30 cellular contexts compared by ENCODE assay signal in genomic region chr17:5763595-5763994, GRCh38.
"Had no signal": no experiment of that assay in that cellular context is flagged by ENCODE, and none has a peak within 500 bp of the region (broad histone marks: within the 10 kb centered on the region; RNA-seq: fewer than 3 reads in every experiment).

No MANE protein-coding gene starts in this region.

- H3K4me3 Mint-ChIP-seq: naive thymus-derived CD8-positive, alpha-beta T cell; natural killer cell treated with Interleukin-12 subunit alpha and Interleukin-12 subunit beta and Interleukin-15 and Interleukin-18, amount 100 ng/mL, for 72 hours; nephron progenitor cell; neural crest cell; stimulated activated memory B cell treated with anti-CD40 and anti-IgM and Interleukin-4, amounts not matched to agents 10 μg/mL and 1 μg/mL and 100 μg/mL, for 72 hours; stimulated activated naive CD8-positive, alpha-beta T cell treated with anti-CD3 and anti-CD28 coated beads, Interleukin-15, amount 100 ng/mL, for 72 hours; type B pancreatic cell had no signal

- H3K9me3 Mint-ChIP-seq: naive thymus-derived CD8-positive, alpha-beta T cell; natural killer cell treated with Interleukin-12 subunit alpha and Interleukin-12 subunit beta and Interleukin-15 and Interleukin-18, amount 100 ng/mL, for 72 hours; nephron progenitor cell; neural crest cell; stimulated activated naive CD8-positive, alpha-beta T cell treated with anti-CD3 and anti-CD28 coated beads, Interleukin-15, amount 100 ng/mL, for 72 hours; type B pancreatic cell had no signal

- H3K9ac ChIP-seq: parathyroid adenoma had no signal

- H3K36me3 Mint-ChIP-seq: naive thymus-derived CD8-positive, alpha-beta T cell; natural killer cell treated with Interleukin-12 subunit alpha and Interleukin-12 subunit beta and Interleukin-15 and Interleukin-18, amount 100 ng/mL, for 72 hours; stimulated activated memory B cell treated with anti-CD40 and anti-IgM and Interleukin-4, amounts not matched to agents 10 μg/mL and 1 μg/mL and 100 μg/mL, for 72 hours; type B pancreatic cell had no signal

- ATAC-seq: naive thymus-derived CD8-positive, alpha-beta T cell; psoas muscle; right cardiac atrium; stimulated activated memory B cell treated with anti-CD40 and anti-IgM and Interleukin-4, amounts not matched to agents 10 μg/mL and 1 μg/mL and 100 μg/mL, for 72 hours; stimulated activated naive CD8-positive, alpha-beta T cell treated with anti-CD3 and anti-CD28 coated beads, Interleukin-15, amount 100 ng/mL, for 72 hours; stimulated activated naive CD8-positive, alpha-beta T cell treated with anti-CD3 and anti-CD28 coated beads, Interleukin-15, Interleukin-2, amounts not matched to agents 100 U/mL and 50 U/mL, for 24 hours; upper lobe of right lung had no signal

- DNase-seq: naive thymus-derived CD8-positive, alpha-beta T cell; nephron progenitor cell; occipital lobe; ovary; posterior cingulate gyrus; psoas muscle; right cardiac atrium; right lobe of liver; sigmoid colon; small intestine; stimulated activated CD4-positive, alpha-beta T cell treated with anti-CD3 and anti-CD28 coated beads, Interleukin-15, amount 100 ng/mL, for 24 hours; stimulated activated CD4-positive, alpha-beta T cell treated with anti-CD3 and anti-CD28 coated beads, Interleukin-4, amount 100 ng/mL, for 1 hour; stimulated activated CD4-positive, alpha-beta T cell treated with anti-CD3 and anti-CD28 coated beads, Interleukin-4, amount 100 ng/mL, for 4 hours; stimulated activated CD8-positive, alpha-beta memory T cell treated with anti-CD3 and anti-CD28 coated beads, Interleukin-4, amount 100 ng/mL, for 48 hours; stimulated activated naive CD4-positive, alpha-beta T cell; stimulated activated naive CD8-positive, alpha-beta T cell treated with anti-CD3 and anti-CD28 coated beads, Interleukin-15, amount 100 ng/mL, for 72 hours; stimulated activated naive CD8-positive, alpha-beta T cell treated with anti-CD3 and anti-CD28 coated beads, Interleukin-15, Interleukin-2, amounts not matched to agents 100 U/mL and 50 U/mL, for 24 hours; substantia nigra; testis; transverse colon; upper lobe of right lung; uterus had no signal

- H3K27ac ChIP-seq: ovary, parathyroid adenoma, psoas muscle, right lobe of liver, sigmoid colon, suprapubic skin, testis, tibial artery, transverse colon, upper lobe of right lung, uterus had no signal

- H3K36me3 ChIP-seq: ovary, right lobe of liver, sigmoid colon, suprapubic skin, tibial artery, transverse colon, upper lobe of right lung, uterus had no signal

- FAIRE-seq: small intestine had no signal

- H3K4me1 ChIP-seq: parathyroid adenoma, psoas muscle, right lobe of liver, sigmoid colon, testis, tibial artery, transverse colon, upper lobe of right lung, uterus had no signal

- H3K9me3 ChIP-seq: ovary, psoas muscle, right lobe of liver, sigmoid colon, suprapubic skin, testis, tibial artery, transverse colon, upper lobe of right lung, uterus had no signal

- H3K27ac Mint-ChIP-seq: naive thymus-derived CD8-positive, alpha-beta T cell; natural killer cell treated with Interleukin-12 subunit alpha and Interleukin-12 subunit beta and Interleukin-15 and Interleukin-18, amount 100 ng/mL, for 72 hours; nephron progenitor cell; progenitor cell of endocrine pancreas; stimulated activated memory B cell treated with anti-CD40 and anti-IgM and Interleukin-4, amounts not matched to agents 10 μg/mL and 1 μg/mL and 100 μg/mL, for 72 hours; stimulated activated naive CD8-positive, alpha-beta T cell treated with anti-CD3 and anti-CD28 coated beads, Interleukin-15, amount 100 ng/mL, for 72 hours; type B pancreatic cell had no signal

- H3K4me1 Mint-ChIP-seq: naive thymus-derived CD8-positive, alpha-beta T cell; stimulated activated memory B cell treated with anti-CD40 and anti-IgM and Interleukin-4, amounts not matched to agents 10 μg/mL and 1 μg/mL and 100 μg/mL, for 72 hours; stimulated activated naive CD8-positive, alpha-beta T cell treated with anti-CD3 and anti-CD28 coated beads, Interleukin-15, amount 100 ng/mL, for 72 hours had no signal

- H3K79me2 ChIP-seq: parathyroid adenoma had no signal

- H3K4me3 ChIP-seq: ovary, psoas muscle, right lobe of liver, sigmoid colon, suprapubic skin, testis, tibial artery, transverse colon, upper lobe of right lung, uterus had no signal

- H2AFZ ChIP-seq: parathyroid adenoma had no signal

- H3K27me3 ChIP-seq: ovary, right lobe of liver, testis, uterus had no signal
